ENCODE assay signal across 1 cellular context in genomic region chr9:128115187-128116103, GRCh38.
TF ChIP-seq lines count a peak whose summit lies in the region.

No MANE protein-coding gene starts in this region.

TF ChIP-seq in HepG2, 621 proteins besides CTCF, POLR2A, EP300 and RAD21 (continued from another document):
- TF ChIP-seq MLXIP (CRISPR knock-in tag; IDR thresholded peaks at IDR 0.05; ENCODE audit: borderline replicate concordance) (no peak; the same call in 1 of the 2 replicates), BCL3 (CRISPR knock-in tag; IDR thresholded peaks at IDR 0.05) (peak; percentile 60), HES4 (CRISPR knock-in tag; IDR thresholded peaks at IDR 0.05; ENCODE audit: borderline replicate concordance) (0 out of 2 replicates have a peak, but pooled peaks have one; percentile 73), FOXP1 (IDR thresholded peaks at IDR 0.05) (no peak), FOXP1 (CRISPR knock-in tag; IDR thresholded peaks at IDR 0.05) (peak; percentile 77), KMT2A (CRISPR knock-in tag; IDR thresholded peaks at IDR 0.05) (peak; percentile 78; the same call in 1 of the 2 replicates), HIC2 (CRISPR knock-in tag; IDR thresholded peaks at IDR 0.05; ENCODE audit: low read depth) (peak; percentile 97), ZZZ3 (CRISPR knock-in tag; IDR thresholded peaks at IDR 0.05; ENCODE audit: borderline replicate concordance) (peak; percentile 79; the same call in 1 of the 2 replicates), ZNF280D (CRISPR knock-in tag; IDR thresholded peaks at IDR 0.05) (peak; percentile 80), ZNF326 (CRISPR knock-in tag; IDR thresholded peaks at IDR 0.05; ENCODE audit: borderline replicate concordance) (no peak), SMAD9 (CRISPR knock-in tag; IDR thresholded peaks at IDR 0.05) (no peak), ZBED4 (CRISPR knock-in tag; IDR thresholded peaks at IDR 0.05; ENCODE audit: borderline replicate concordance) (peak; percentile 83; the same call in 1 of the 2 replicates), SCMH1 (CRISPR knock-in tag; IDR thresholded peaks at IDR 0.05; ENCODE audit: borderline replicate concordance) (no peak), HNRNPLL (IDR thresholded peaks at IDR 0.05; ENCODE audit: low read depth, low read length, poor library complexity, severe bottlenecking) (peak; percentile 50), SAFB2 (CRISPR knock-in tag; IDR thresholded peaks at IDR 0.05; ENCODE audit: borderline replicate concordance, low read depth) (no peak; the same call in 1 of the 2 replicates), ZFX (CRISPR knock-in tag; IDR thresholded peaks at IDR 0.05; ENCODE audit: low read depth) (peak; percentile 94), ZNF772 (CRISPR knock-in tag; IDR thresholded peaks at IDR 0.05) (peak; percentile 90), CCAR2 (optimal IDR thresholded peaks at IDR 0.05; ENCODE audit: low read depth, low read length) (no peak), BORCS8-MEF2B (CRISPR knock-in tag; IDR thresholded peaks at IDR 0.05) (peak; percentile 63; the same call in 1 of the 2 replicates), DBP (CRISPR knock-in tag; IDR thresholded peaks at IDR 0.05; ENCODE audit: not compliant biosample characterization) (no peak), ZNF576 (CRISPR knock-in tag; IDR thresholded peaks at IDR 0.05) (no peak), ZGPAT (CRISPR knock-in tag; IDR thresholded peaks at IDR 0.05) (peak; percentile 96), BRCA1 (CRISPR knock-in tag; IDR thresholded peaks at IDR 0.05) (no peak), KAT7 (CRISPR knock-in tag; IDR thresholded peaks at IDR 0.05; ENCODE audit: borderline replicate concordance) (no peak; the same call in 1 of the 2 replicates), MXD3 (CRISPR knock-in tag; IDR thresholded peaks at IDR 0.05) (no peak; the same call in 1 of the 2 replicates), ZBTB1 (CRISPR knock-in tag; IDR thresholded peaks at IDR 0.05; ENCODE audit: borderline replicate concordance) (no peak), ZBTB7B (CRISPR knock-in tag; IDR thresholded peaks at IDR 0.05) (peak; percentile 60), ZFY (CRISPR knock-in tag; IDR thresholded peaks at IDR 0.05) (peak; percentile 75), ZNF383 (CRISPR knock-in tag; IDR thresholded peaks at IDR 0.05; ENCODE audit: borderline replicate concordance) (peak; percentile 63; the same call in 1 of the 2 replicates), SMAD3 (CRISPR knock-in tag; IDR thresholded peaks at IDR 0.05) (no peak), LBX2 (CRISPR knock-in tag; IDR thresholded peaks at IDR 0.05; ENCODE audit: borderline replicate concordance) (no peak)
